Comparison of ENCODE assay signal across 1 cellular context in genomic region chr12:46190533-46190932, GRCh38.
TF ChIP-seq lines count a peak whose summit lies in the region.

No MANE protein-coding gene starts in this region.

TF ChIP-seq in HEK293, 187 proteins besides CTCF, POLR2A, EP300 and RAD21:
- 0 out of 2 replicates have a peak, but pooled peaks have one; percentile 5 for TF ChIP-seq ZNF133 (tag by site-specific recombination; IDR thresholded peaks at IDR 0.05)
